8 cellular contexts compared by ENCODE assay signal in genomic region chr10:116848912-116849270, GRCh38. TPM values are rescaled to one million over a fixed set of nuclear protein-coding genes. Genes with fewer than 3 reads are reported as not detected.
DNase-seq lines count a peak whose midpoint lies in the region; ATAC-seq and TF ChIP-seq lines count a peak whose summit lies in the region.

No MANE protein-coding gene starts in this region.

- H3K4me3 ChIP-seq in HFF-Myc (replicated peaks; ENCODE audit: low read depth, low read length) (peak overlapping the region; percentile 55), mononuclear cell (ENCODE audit: low read length) (peak overlapping the region; percentile 24)

- peak overlapping the region; percentile 79 for H3K27ac ChIP-seq in 22Rv1

- H3K9me3 Mint-ChIP-seq in activated naive CD4-positive, alpha-beta T cell treated with anti-CD3 and anti-CD28 coated beads, Interleukin-2, amount 50 U/mL, for 72 hours = no peaks in the 10 kb centered on the region

- H3K27me3 ChIP-seq in mononuclear cell (ENCODE audit: insufficient read depth, low read length) = peaks cover 47% of the 10 kb centered on the region

- peaks cover 0 to 19% of the 10 kb centered on the region in 2 donors for H3K36me3 Mint-ChIP-seq in activated naive CD4-positive, alpha-beta T cell treated with anti-CD3 and anti-CD28 coated beads, Interleukin-2, amount 50 U/mL, for 72 hours

- H3K27ac Mint-ChIP-seq in activated naive CD4-positive, alpha-beta T cell treated with anti-CD3 and anti-CD28 coated beads, Interleukin-2, amount 50 U/mL, for 72 hours = no peak overlapping the region

- no peak for TF ChIP-seq CTCF in 22Rv1 (IDR thresholded peaks at IDR 0.05)
- no peak for TF ChIP-seq CTCF in HFF-Myc (IDR thresholded peaks at IDR 0.05; ENCODE audit: low read depth, low read length, missing control alignments)

- no peaks in the 10 kb centered on the region for H3K9me3 ChIP-seq in mononuclear cell (ENCODE audit: low read depth, low read length)

- H3K4me1 ChIP-seq in mononuclear cell (ENCODE audit: insufficient read depth, low read length) = no peaks in the 10 kb centered on the region

- ATAC-seq in HG03139 (IDR thresholded peaks at IDR 0.05; ENCODE audit: unreplicated experiment) (no peak), HG03342 (IDR thresholded peaks at IDR 0.05; ENCODE audit: unreplicated experiment) (no peak)
- ATAC-seq in activated naive CD4-positive, alpha-beta T cell treated with anti-CD3 and anti-CD28 coated beads, Interleukin-2, amount 50 U/mL, for 72 hours = no peak

- DNase-seq in HFF-Myc (ENCODE audit: extremely low read depth, low read depth) (no peak), dermis blood vessel endothelial cell (peak; percentile 7)
- no peak for DNase-seq in activated naive CD4-positive, alpha-beta T cell (lab: John Stamatoyannopoulos, UW)
- DNase-seq in activated naive CD4-positive, alpha-beta T cell treated with anti-CD3 and anti-CD28 coated beads, Interleukin-2, amount 50 U/mL, for 72 hours (ENCODE audit: low spot score in 2 of 2) = no peak

RNA-seq across cellular contexts. Expression of gene ENO4, which starts 0.4 kb away (rescaled TPM):
- total RNA-seq in dermis blood vessel endothelial cell (not detected in 2 replicates), mononuclear cell (not detected)
- total RNA-seq in activated naive CD4-positive, alpha-beta T cell treated with anti-CD3 and anti-CD28 coated beads, Interleukin-2, amount 50 U/mL, for 72 hours = not detected
